ENCODE assay signal across 1 cellular context in genomic region chr16:50071075-50071671, GRCh38.
TF ChIP-seq lines count a peak whose summit lies in the region.

No MANE protein-coding gene starts in this region.

TF ChIP-seq in K562, 482 proteins besides CTCF, POLR2A, EP300 and RAD21 (continued from another document and continues in another):
- TF ChIP-seq CEBPZ (IDR thresholded peaks at IDR 0.05; ENCODE audit: borderline replicate concordance, low read depth, low read length) (no peak), PRMT5 (CRISPR knock-in tag; IDR thresholded peaks at IDR 0.05) (no peak), STAG1 (CRISPR knock-in tag; IDR thresholded peaks at IDR 0.05; ENCODE audit: borderline replicate concordance) (no peak), KDM1A (IDR thresholded peaks at IDR 0.05) (peak; percentile 99 to 100), VEZF1 (CRISPR knock-in tag; IDR thresholded peaks at IDR 0.05) (peak; percentile 50), ZNF766 (CRISPR knock-in tag; conservative IDR thresholded peaks at IDR 0.05) (peak; percentile 83), CBX3 (IDR thresholded peaks at IDR 0.05; ENCODE audit: borderline replicate concordance in 1 of 2, low read length in 2 of 2) (0 out of 3 replicates have a peak, but pooled peaks of 1 of the 2 experiments have one; percentile 19), DMBX1 (CRISPR knock-in tag; IDR thresholded peaks at IDR 0.05; ENCODE audit: borderline replicate concordance) (peak; percentile 15; the same call in 1 of the 2 replicates), CC2D1A (IDR thresholded peaks at IDR 0.05) (0 out of 2 replicates have a peak, but pooled peaks have one; percentile 66), RBBP5 (IDR thresholded peaks at IDR 0.05; ENCODE audit: borderline replicate concordance, insufficient read depth, low read length, poor library complexity, severe bottlenecking) (peak; percentile 65), ZNF318 (IDR thresholded peaks at IDR 0.05; ENCODE audit: borderline replicate concordance in 1 of 2, low read depth in 1 of 2) (peak in 1 of 2 experiments; percentile 69; a peak in 1 of 4 replicates), ZNF644 (tag; IDR thresholded peaks at IDR 0.05; ENCODE audit: low read depth) (peak; percentile 77), MTA2 (IDR thresholded peaks at IDR 0.05; ENCODE audit: low read depth) (peak; percentile 95), ZNF395 (CRISPR knock-in tag; IDR thresholded peaks at IDR 0.05) (peak; percentile 78), RCOR1 (IDR thresholded peaks at IDR 0.05; ENCODE audit: borderline replicate concordance in 1 of 2, low read depth in 2 of 2, low read length in 2 of 2) (peak; percentile 98 to 99), NFIC (IDR thresholded peaks at IDR 0.05) (peak; percentile 76), ETV6 (IDR thresholded peaks at IDR 0.05; ENCODE audit: borderline replicate concordance in 1 of 2, low read depth in 2 of 2, low read length in 1 of 2) (peak in 1 of 2 experiments; percentile 48; a peak in 1 of 4 replicates), ETV6 (CRISPR knock-in tag; IDR thresholded peaks at IDR 0.05; ENCODE audit: borderline replicate concordance) (no peak), ZNF239 (CRISPR knock-in tag; IDR thresholded peaks at IDR 0.05) (no peak), DACH1 (IDR thresholded peaks at IDR 0.05; ENCODE audit: partially characterized antibody) (peak; percentile 19), ZNF584 (CRISPR knock-in tag; IDR thresholded peaks at IDR 0.05; ENCODE audit: low read depth) (0 out of 2 replicates have a peak, but pooled peaks have one; percentile 71), NKRF (IDR thresholded peaks at IDR 0.05; ENCODE audit: borderline replicate concordance) (no peak), ADNP (tag; IDR thresholded peaks at IDR 0.05) (0 out of 2 replicates have a peak, but pooled peaks have one; percentile 26), SMAD4 (CRISPR knock-in tag; conservative IDR thresholded peaks at IDR 0.05) (peak; percentile 70; the same call in 1 of the 2 replicates), CHAMP1 (IDR thresholded peaks at IDR 0.05) (peak; percentile 29; the same call in 1 of the 2 replicates), POLR2AphosphoS5 (IDR thresholded peaks at IDR 0.05; ENCODE audit: control insufficient read depth, insufficient read depth, low read depth, low read length) (peak; percentile 81), HDAC3 (IDR thresholded peaks at IDR 0.05; ENCODE audit: borderline replicate concordance, partially characterized antibody) (peak; percentile 60), RUNX1 (IDR thresholded peaks at IDR 0.05; ENCODE audit: low read depth) (no peak), STAT5A (IDR thresholded peaks at IDR 0.05; ENCODE audit: borderline replicate concordance, low read length) (peak; percentile 87), NONO (IDR thresholded peaks at IDR 0.05; ENCODE audit: low read depth in 2 of 2, low read length in 1 of 2) (peak in 1 of 2 experiments; percentile 34; a peak in 1 of 4 replicates), CREM (IDR thresholded peaks at IDR 0.05; ENCODE audit: low read depth) (peak; percentile 71; the same call in 1 of the 2 replicates), HMG20A (CRISPR knock-in tag; conservative IDR thresholded peaks at IDR 0.05) (peak; percentile 67; the same call in 1 of the 2 replicates), MAFK (IDR thresholded peaks at IDR 0.05; ENCODE audit: low read length) (peak; percentile 62; the same call in 1 of the 2 replicates), MLLT1 (IDR thresholded peaks at IDR 0.05) (no peak), DPF2 (IDR thresholded peaks at IDR 0.05) (peak; percentile 93), ZKSCAN8 (CRISPR knock-in tag; IDR thresholded peaks at IDR 0.05) (peak; percentile 50; the same call in 1 of the 2 replicates), ARNT (IDR thresholded peaks at IDR 0.05) (peak in 1 of 2 experiments; percentile 75; a peak in 2 of 4 replicates), CCNT2 (IDR thresholded peaks at IDR 0.05; ENCODE audit: borderline replicate concordance, extremely low read depth, insufficient read length, low read depth, low read length) (peak; percentile 39), MAFG (tag; conservative IDR thresholded peaks at IDR 0.05) (peak; percentile 77), ZC3H4 (CRISPR knock-in tag; IDR thresholded peaks at IDR 0.05; ENCODE audit: borderline replicate concordance) (no peak)
